ENCODE assay signal across 8 cellular contexts in the genomic region with DNA sequence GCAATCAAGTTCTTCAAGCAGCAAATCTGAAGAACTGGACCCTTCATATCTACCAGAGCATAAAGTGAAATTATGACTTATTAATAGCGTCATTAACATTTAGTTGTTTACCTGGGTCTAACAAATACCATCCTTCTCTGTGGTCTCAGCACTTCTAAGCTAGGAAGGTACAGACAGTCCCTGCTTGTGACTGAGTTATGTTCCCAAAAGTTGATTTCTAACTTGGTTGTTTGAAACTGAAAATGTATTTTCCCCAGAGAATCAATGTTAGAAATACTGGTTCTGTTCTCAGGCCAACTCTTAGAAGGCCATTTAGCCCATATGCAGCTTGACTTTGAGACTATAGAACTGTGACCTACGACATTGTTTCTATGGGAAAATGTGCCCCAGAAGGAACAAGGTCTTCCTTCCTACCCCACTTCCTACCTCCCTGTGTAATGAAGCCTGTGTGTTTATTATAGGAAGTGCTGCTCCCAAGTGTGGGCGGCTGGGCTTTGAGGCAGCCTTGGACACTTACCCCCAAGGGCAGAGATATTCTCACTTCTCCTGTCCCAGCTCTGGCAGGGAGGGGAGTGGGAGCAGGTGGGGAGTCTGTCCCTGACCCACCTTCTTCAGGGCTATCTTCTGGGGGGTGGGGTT. TPM values are rescaled to one million over a fixed set of nuclear protein-coding genes. Genes with fewer than 3 reads are reported as not detected.
DNase-seq lines count a peak whose midpoint lies in the region; ATAC-seq lines count a peak whose summit lies in the region.

No MANE protein-coding gene starts in this region.

- DNase-seq in Daoy (ENCODE audit: low read depth) = peak; percentile 35
- peak; percentile 82 for DNase-seq in dermis blood vessel endothelial cell
- DNase-seq in left lobe of liver (ENCODE audit: low spot score) = no peak
- no peak for DNase-seq in stimulated activated naive CD4-positive, alpha-beta T cell (lab: John Stamatoyannopoulos, UW)
- no peak for DNase-seq in NCI-H1436 treated with DMSO at 0.1 percent for 48 hours (lab: John Stamatoyannopoulos, UW)

- ATAC-seq in GM19438 (IDR thresholded peaks at IDR 0.05; ENCODE audit: low read depth, unreplicated experiment) (peak; percentile 38), HG03108 (IDR thresholded peaks at IDR 0.05; ENCODE audit: unreplicated experiment) (peak; percentile 34), left lobe of liver (no peak)
- no peak for ATAC-seq in activated CD4-positive, CD25-positive, alpha-beta regulatory T cell treated with anti-CD3 and anti-CD28 coated beads, Interleukin-2, amount 50 U/mL, for 24 hours

RNA-seq across cellular contexts. Expression of a gene that starts 12.2 kb away (rescaled TPM):
- total RNA-seq in Daoy (2014; rRNA removed; shearing (Covaris generic)) = 113 and 119 TPM in 2 replicates
- total RNA-seq in dermis blood vessel endothelial cell (41.5 and 59.5 TPM in 2 replicates), left lobe of liver (20.0 TPM)

RNA-seq across cellular contexts. Expression of a gene that starts 35.2 kb away (rescaled TPM):
- 126 and 151 TPM in 2 replicates for total RNA-seq in Daoy (2014; rRNA removed; shearing (Covaris generic))
- total RNA-seq in dermis blood vessel endothelial cell = 38.6 and 59.1 TPM in 2 replicates
- 10.1 TPM for total RNA-seq in left lobe of liver

Comparison
In these comparisons a context has a peak if more than half of its experiments do, and no peak if none do; other contexts are left out.
1. DNase-seq: peak in Daoy (single experiment) and dermis blood vessel endothelial cell (single experiment); none in left lobe of liver (single experiment), stimulated activated naive CD4-positive, alpha-beta T cell (0 of 6) and NCI-H1436 treated with DMSO at 0.1 percent for 48 hours (single experiment).
2. ATAC-seq: peak in GM19438 (single experiment) and HG03108 (single experiment); none in left lobe of liver (single experiment) and activated CD4-positive, CD25-positive, alpha-beta regulatory T cell treated with anti-CD3 and anti-CD28 coated beads, Interleukin-2, amount 50 U/mL, for 24 hours (0 of 2).